ENCODE assay signal across 1 cellular context in genomic region chr22:50627452-50627913, GRCh38.
A peak's percentile ranks its signal among the peaks of the same experiment; 100 is the strongest.
TF ChIP-seq lines count a peak whose summit lies in the region.

No MANE protein-coding gene starts in this region.

TF ChIP-seq in K562, 482 proteins besides CTCF, POLR2A, EP300 and RAD21 (continued from another document):
- TF ChIP-seq CEBPZ (IDR thresholded peaks at IDR 0.05; ENCODE audit: borderline replicate concordance, low read depth, low read length) (no peak), MGA (IDR thresholded peaks at IDR 0.05) (0 out of 2 replicates have a peak, but pooled peaks have one; percentile 19)
